Comparison of ENCODE assay signal across 1 cellular context in genomic region chr1:230976825-230977747, GRCh38.
TF ChIP-seq lines count a peak whose summit lies in the region.

No MANE protein-coding gene starts in this region.

TF ChIP-seq in HepG2, 621 proteins besides CTCF, POLR2A, EP300 and RAD21:
- TF ChIP-seq, protein P1, sequence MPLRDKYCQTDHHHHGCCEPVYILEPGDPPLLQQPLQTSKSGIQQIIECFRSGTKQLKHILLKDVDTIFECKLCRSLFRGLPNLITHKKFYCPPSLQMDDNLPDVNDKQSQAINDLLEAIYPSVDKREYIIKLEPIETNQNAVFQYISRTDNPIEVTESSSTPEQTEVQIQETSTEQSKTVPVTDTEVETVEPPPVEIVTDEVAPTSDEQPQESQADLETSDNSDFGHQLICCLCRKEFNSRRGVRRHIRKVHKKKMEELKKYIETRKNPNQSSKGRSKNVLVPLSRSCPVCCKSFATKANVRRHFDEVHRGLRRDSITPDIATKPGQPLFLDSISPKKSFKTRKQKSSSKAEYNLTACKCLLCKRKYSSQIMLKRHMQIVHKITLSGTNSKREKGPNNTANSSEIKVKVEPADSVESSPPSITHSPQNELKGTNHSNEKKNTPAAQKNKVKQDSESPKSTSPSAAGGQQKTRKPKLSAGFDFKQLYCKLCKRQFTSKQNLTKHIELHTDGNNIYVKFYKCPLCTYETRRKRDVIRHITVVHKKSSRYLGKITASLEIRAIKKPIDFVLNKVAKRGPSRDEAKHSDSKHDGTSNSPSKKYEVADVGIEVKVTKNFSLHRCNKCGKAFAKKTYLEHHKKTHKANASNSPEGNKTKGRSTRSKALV (CRISPR knock-in tag; IDR thresholded peaks at IDR 0.05) = no peak
- TF ChIP-seq MED13 (CRISPR knock-in tag; IDR thresholded peaks at IDR 0.05) = no peak
- TF ChIP-seq POLR2G (IDR thresholded peaks at IDR 0.05; ENCODE audit: low read depth, low read length) = no peak
- TF ChIP-seq PLRG1 (conservative IDR thresholded peaks at IDR 0.05) = no peak
- TF ChIP-seq EZH2 (conservative IDR thresholded peaks at IDR 0.05; ENCODE audit: low read depth, low read length) = no peak
- no peak for TF ChIP-seq XRCC5 (optimal IDR thresholded peaks at IDR 0.05; ENCODE audit: low read length)
- TF ChIP-seq HOXA5 (CRISPR knock-in tag; IDR thresholded peaks at IDR 0.05) = no peak
- TF ChIP-seq ETS1 (CRISPR knock-in tag; IDR thresholded peaks at IDR 0.05) = no peak
- TF ChIP-seq ZNF274 (CRISPR knock-in tag; IDR thresholded peaks at IDR 0.05) = no peak
- no peak for TF ChIP-seq NCOA1 (CRISPR knock-in tag; IDR thresholded peaks at IDR 0.05)
- no peak for TF ChIP-seq ZNF850 (CRISPR knock-in tag; conservative IDR thresholded peaks at IDR 0.05)
- TF ChIP-seq, protein P2, sequence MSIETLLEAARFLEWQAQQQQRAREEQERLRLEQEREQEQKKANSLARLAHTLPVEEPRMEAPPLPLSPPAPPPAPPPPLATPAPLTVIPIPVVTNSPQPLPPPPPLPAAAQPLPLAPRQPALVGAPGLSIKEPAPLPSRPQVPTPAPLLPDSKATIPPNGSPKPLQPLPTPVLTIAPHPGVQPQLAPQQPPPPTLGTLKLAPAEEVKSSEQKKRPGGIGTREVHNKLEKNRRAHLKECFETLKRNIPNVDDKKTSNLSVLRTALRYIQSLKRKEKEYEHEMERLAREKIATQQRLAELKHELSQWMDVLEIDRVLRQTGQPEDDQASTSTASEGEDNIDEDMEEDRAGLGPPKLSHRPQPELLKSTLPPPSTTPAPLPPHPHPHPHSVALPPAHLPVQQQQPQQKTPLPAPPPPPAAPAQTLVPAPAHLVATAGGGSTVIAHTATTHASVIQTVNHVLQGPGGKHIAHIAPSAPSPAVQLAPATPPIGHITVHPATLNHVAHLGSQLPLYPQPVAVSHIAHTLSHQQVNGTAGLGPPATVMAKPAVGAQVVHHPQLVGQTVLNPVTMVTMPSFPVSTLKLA (IDR thresholded peaks at IDR 0.05) = no peak
- TF ChIP-seq MAFG (CRISPR knock-in tag; IDR thresholded peaks at IDR 0.05) = no peak
- no peak for TF ChIP-seq ZNF292 (CRISPR knock-in tag; IDR thresholded peaks at IDR 0.05; ENCODE audit: borderline replicate concordance, low read depth)
